ENCODE assay signal across 16 cellular contexts in genomic region chr2:100983684-100984310, GRCh38. TPM values are rescaled to one million over a fixed set of nuclear protein-coding genes. Genes with fewer than 3 reads are reported as not detected.
DNase-seq lines count a peak whose midpoint lies in the region; ATAC-seq and TF ChIP-seq lines count a peak whose summit lies in the region.
"Had no signal": no experiment of that assay in that cellular context is flagged by ENCODE, and none has a peak within 500 bp of the region (broad histone marks: within the 10 kb centered on the region; RNA-seq: fewer than 3 reads in every experiment).

No MANE protein-coding gene starts in this region.

- CTCF ChIA-PET in RWPE1 (lab: Yijun Ruan, JAX): interaction anchor here (1.0 kb wide), 1 partner anchor 376 kb away, joined by 3 read pairs; no protein-coding TSS in a partner anchor

- H3K9me3 ChIP-seq in sigmoid colon: no peaks in the 10 kb centered on the region

- peaks cover 0 to 5% (median 4%) of the 10 kb centered on the region in 4 donors for H3K4me1 ChIP-seq in sigmoid colon

- H3K4me3 ChIP-seq in choroid plexus epithelial cell (ENCODE audit: low read depth, low read length) (no peak overlapping the region), sigmoid colon (no peak overlapping the region)

- intact Hi-C loops in sigmoid colon (cut with DNase I): loop anchor here (1.0 to 2.0 kb wide), 2 partner anchors 253 to 373 kb away; no protein-coding TSS in a partner anchor

- POLR2A ChIA-PET in RWPE1 (lab: Yijun Ruan, JAX; ENCODE audit: low non-redundant PET): no interaction called here

- H3K27me3 ChIP-seq in sigmoid colon: no peaks in the 10 kb centered on the region

- H3K36me3 ChIP-seq in sigmoid colon: peaks cover 0 to 26% (median 8%) of the 10 kb centered on the region in 4 donors

- no peak for TF ChIP-seq POLR2A in sigmoid colon (IDR thresholded peaks at IDR 0.05)

- ATAC-seq in left lobe of liver: peak; percentile 55
- ATAC-seq: esophagus mucosa had no signal

- DNase-seq in NCI-H226 (peak; percentile 30), choroid plexus epithelial cell (ENCODE audit: low read depth) (no peak), left lobe of liver (ENCODE audit: low spot score) (no peak), sigmoid colon (peak; percentile 50), NCI-H1092 (lab: John Stamatoyannopoulos, UW) (no peak), RWPE1 (ENCODE audit: low spot score) (no peak), DMS79 treated with DMSO at 0.1 percent for 48 hours (lab: John Stamatoyannopoulos, UW) (no peak)
- DNase-seq in activated T-cell treated with anti-CD3 and anti-CD28 coated beads, Interleukin-2, amount 50 U/mL, for 1 hour: no peak
- DNase-seq: COR-L47; midbrain; NCI-H187; NCI-H446 treated with DMSO at 0.1 percent for 48 hours; stimulated activated CD4-positive, alpha-beta T cell treated with anti-CD3 and anti-CD28 coated beads, Interleukin-4, amount 100 ng/mL, for 1 hour; substantia nigra; T-helper 2 cell had no signal

- TF ChIP-seq CTCF in choroid plexus epithelial cell (conservative IDR thresholded peaks at IDR 0.05; ENCODE audit: low read depth, low read length): peak; percentile 25
- no peak for TF ChIP-seq CTCF in sigmoid colon (IDR thresholded peaks at IDR 0.05)
- no peak for TF ChIP-seq CTCF in RWPE1 (conservative IDR thresholded peaks at IDR 0.05; ENCODE audit: low read depth)

- no peak for TF ChIP-seq EP300 in sigmoid colon (IDR thresholded peaks at IDR 0.05)

- peak overlapping the region in 3 of 4 donors; percentile 29 to 44 (median 31) for H3K27ac ChIP-seq in sigmoid colon
- no peak overlapping the region for H3K27ac ChIP-seq in RWPE1

- 79 to 84% methylated on average over 11 of the region's 11 CpGs for WGBS in sigmoid colon, 2 donors

RNA-seq across cellular contexts. Expression of gene RPL31, which starts 18.3 kb away (rescaled TPM):
- total RNA-seq in left lobe of liver (410 TPM), sigmoid colon (1,000 to 10,000 TPM; 1,030 to 2,345 (median 1,749) TPM)
- polyA plus RNA-seq in sigmoid colon: 1,000 to 10,000 TPM; 5,415 to 7,327 (median 5,660) TPM

Comparison
In these comparisons a context has a peak if more than half of its experiments do, and no peak if none do; other contexts are left out.
1. DNase-seq: peak in NCI-H226 (single experiment) and sigmoid colon (single experiment); none in choroid plexus epithelial cell (single experiment), left lobe of liver (single experiment), NCI-H1092 (single experiment), RWPE1 (single experiment), activated T-cell treated with anti-CD3 and anti-CD28 coated beads, Interleukin-2, amount 50 U/mL, for 1 hour (single experiment) and DMS79 treated with DMSO at 0.1 percent for 48 hours (single experiment).